Comparison of ENCODE assay signal across 9 cellular contexts in the genomic region with DNA sequence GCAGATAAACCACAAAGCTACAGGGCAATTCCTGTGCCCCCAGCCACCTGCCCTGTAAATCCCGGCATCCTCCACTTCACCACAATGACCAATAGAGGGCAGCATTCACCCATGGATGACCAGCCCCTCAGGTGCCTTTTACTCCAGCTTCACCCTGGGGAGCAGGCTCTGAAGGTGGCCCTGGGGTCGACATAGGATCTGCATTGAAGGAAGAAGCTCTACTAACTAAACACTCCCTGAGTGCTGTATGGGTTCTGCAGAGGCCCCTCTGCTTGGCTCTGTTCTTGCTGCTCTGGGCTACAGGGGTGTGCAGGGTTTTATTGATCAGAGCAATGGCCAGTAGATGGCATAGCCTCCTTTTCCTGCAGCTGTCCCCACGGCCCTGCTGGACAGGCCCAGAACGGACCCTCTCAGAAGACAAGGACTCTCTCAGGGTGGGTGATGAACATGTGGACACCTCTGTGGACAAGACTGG. TPM values are rescaled to one million over a fixed set of nuclear protein-coding genes. Genes with fewer than 3 reads are reported as not detected.
DNase-seq lines count a peak whose midpoint lies in the region; ATAC-seq and TF ChIP-seq lines count a peak whose summit lies in the region.
"Had no signal": no experiment of that assay in that cellular context is flagged by ENCODE, and none has a peak within 500 bp of the region (broad histone marks: within the 10 kb centered on the region; RNA-seq: fewer than 3 reads in every experiment).

No MANE protein-coding gene starts in this region.

- H3K4me3 Mint-ChIP-seq in H9 (no peak overlapping the region), T-helper 17 cell (no peak overlapping the region), memory B cell (no peak overlapping the region)
- H3K4me3 Mint-ChIP-seq: dendritic cell treated with granulocyte-macrophage colony-stimulating factor and Interleukin-4, amounts not matched to agents 40 ng/mL and 50 ng/mL, for 4 days had no signal

- no peak overlapping the region for H3K9ac ChIP-seq in H9 (ENCODE audit: extremely low read depth, insufficient read length, low read length)

- no peak overlapping the region for H3K14ac ChIP-seq in H9 (ENCODE audit: insufficient read depth, low read length)

- no peak overlapping the region for H3K27ac Mint-ChIP-seq in H9
- no peak overlapping the region for H3K27ac Mint-ChIP-seq in T-helper 17 cell
- H3K27ac Mint-ChIP-seq in memory B cell, result no peak overlapping the region
- H3K27ac Mint-ChIP-seq: dendritic cell treated with granulocyte-macrophage colony-stimulating factor and Interleukin-4, amounts not matched to agents 40 ng/mL and 50 ng/mL, for 4 days had no signal

- no peaks in the 10 kb centered on the region for H3K27me3 ChIP-seq in H9 (ENCODE audit: insufficient read depth, low read length)
- H3K27me3 ChIP-seq in testis, result no peaks in the 10 kb centered on the region

- H2BK5ac ChIP-seq in H9 (ENCODE audit: insufficient read length, low read length), result no peak overlapping the region

- no peak overlapping the region for H3K4me2 ChIP-seq in H9 (ENCODE audit: insufficient read depth, insufficient read length, low read length)

- H2BK20ac ChIP-seq in H9 (ENCODE audit: low read depth, low read length, poor library complexity, severe bottlenecking), result no peak overlapping the region

- H3K36me3 Mint-ChIP-seq in H9 (ENCODE audit: insufficient read depth in 1 of 3, low read depth in 3 of 3), result no peaks in the 10 kb centered on the region
- H3K36me3 Mint-ChIP-seq in T-helper 17 cell (ENCODE audit: low read depth), result no peaks in the 10 kb centered on the region
- H3K36me3 Mint-ChIP-seq in memory B cell, result no peaks in the 10 kb centered on the region

- no peak overlapping the region for H3K4ac ChIP-seq in H9 (ENCODE audit: low read depth, low read length)

- H2AFZ ChIP-seq in H9 (ENCODE audit: low read length), result no peak overlapping the region

- H3K4me1 Mint-ChIP-seq in H9 (no peaks in the 10 kb centered on the region), T-helper 17 cell (no peaks in the 10 kb centered on the region), memory B cell (no peaks in the 10 kb centered on the region)

- H3K79me1 ChIP-seq in H9 (ENCODE audit: insufficient read depth, low read depth, low read length, poor library complexity, severe bottlenecking), result no peaks in the 10 kb centered on the region

- H3K36me3 ChIP-seq in testis (ENCODE audit: low read depth, missing control alignments), result no peaks in the 10 kb centered on the region

- H3K18ac ChIP-seq in H9 (ENCODE audit: insufficient read length, low read depth, low read length), result no peak overlapping the region

- H3T11ph ChIP-seq in H9 (ENCODE audit: low read length), result no peak overlapping the region

- H3K9me3 Mint-ChIP-seq in H9 (no peaks in the 10 kb centered on the region), memory B cell (peaks cover 1% of the 10 kb centered on the region)
- H3K9me3 Mint-ChIP-seq: dendritic cell treated with granulocyte-macrophage colony-stimulating factor and Interleukin-4, amounts not matched to agents 40 ng/mL and 50 ng/mL, for 4 days had no signal

- no peak overlapping the region for H3K23ac ChIP-seq in H9 (ENCODE audit: insufficient read length, low read depth, low read length)

- no peaks in the 10 kb centered on the region for H3K4me1 ChIP-seq in H9 (ENCODE audit: insufficient read depth, low read length)
- peaks cover 9% of the 10 kb centered on the region for H3K4me1 ChIP-seq in testis

- no peak overlapping the region for H2BK15ac ChIP-seq in H9 (ENCODE audit: low read depth, low read length)

- no peaks in the 10 kb centered on the region for H4K20me1 ChIP-seq in H9 (ENCODE audit: control insufficient read depth, insufficient read depth, insufficient read length)

- no CpG with 5 or more reads among the region's 4 CpGs for WGBS in H9 (ENCODE audit: extremely low coverage, insufficient read length, low lambda C conversion rate)
- 23 to 33% methylated on average over 3 to 4 of the region's 4 CpGs for WGBS in testis, 2 donors

- H3K4me3 ChIP-seq in testis, result no peak overlapping the region

- H3K27ac ChIP-seq in H9 (ENCODE audit: insufficient read length, low read depth, low read length) (no peak overlapping the region), testis (no peak overlapping the region)

- H3K79me2 ChIP-seq in H9 (ENCODE audit: insufficient read depth, low read length), result no peaks in the 10 kb centered on the region

- no peaks in the 10 kb centered on the region for H3K23me2 ChIP-seq in H9 (ENCODE audit: insufficient read length, low read depth, low read length, poor library complexity, severe bottlenecking)

- no peak overlapping the region for H2BK120ac ChIP-seq in H9 (ENCODE audit: low read depth, low read length, poor library complexity, severe bottlenecking)

- H4K8ac ChIP-seq in H9 (replicated peaks; ENCODE audit: insufficient read length, low read depth, low read length), result no peak overlapping the region

- peak; percentile 95 for TF ChIP-seq CTCF in H9 (conservative IDR thresholded peaks at IDR 0.05)
- TF ChIP-seq CTCF in testis (IDR thresholded peaks at IDR 0.05), result peak; percentile 48 to 81 (median 75)

- peak; percentile 49 for ATAC-seq in T-helper 17 cell
- peak; percentile 38 for ATAC-seq in memory B cell (ENCODE audit: low read depth)

- TF ChIP-seq POLR2A in testis (IDR thresholded peaks at IDR 0.05), result no peak

- H3K56ac ChIP-seq in H9 (ENCODE audit: insufficient read length, low read depth, low read length), result no peak overlapping the region

- H3K9me3 ChIP-seq in H9 (ENCODE audit: control insufficient read depth, low read depth, low read length), result no peaks in the 10 kb centered on the region
- H3K9me3 ChIP-seq in T-helper 17 cell (ENCODE audit: control insufficient read depth, low read length, poor library complexity, severe bottlenecking), result no peaks in the 10 kb centered on the region
- no peaks in the 10 kb centered on the region for H3K9me3 ChIP-seq in testis

- H3K27me3 Mint-ChIP-seq in H9 (ENCODE audit: low read depth) (peaks cover 2% of the 10 kb centered on the region; the same call in 1 of the 2 replicates), T-helper 17 cell (no peaks in the 10 kb centered on the region), memory B cell (no peaks in the 10 kb centered on the region)
- H3K27me3 Mint-ChIP-seq: dendritic cell treated with granulocyte-macrophage colony-stimulating factor and Interleukin-4, amounts not matched to agents 40 ng/mL and 50 ng/mL, for 4 days had no signal

- no peak overlapping the region for H4K5ac ChIP-seq in H9 (ENCODE audit: insufficient read length, low read depth, low read length)

- intact Hi-C loops in testis (cut with DNase I; ENCODE audit: low total_unique reads), result no loop called here

- DNase-seq in SIG-M5 treated with dmso at 0.1 percent for 504 hours (lab: John Stamatoyannopoulos, UW; ENCODE audit: unreplicated experiment) (peak; percentile 57), SIG-M5 (lab: John Stamatoyannopoulos, UW) (no peak), H9 (peak; percentile 76), MV-4-11 (lab: John Stamatoyannopoulos, UW) (peak; percentile 27), T-helper 17 cell (peak in 1 of 3 donors; percentile 13), ecto neural progenitor cell (ENCODE audit: low spot score) (peak; percentile 78), memory B cell (ENCODE audit: low spot score in 2 of 2) (peak; percentile 7 to 28), testis (peak; percentile 78)

- H2BK12ac ChIP-seq in H9 (ENCODE audit: insufficient read length, low read depth, low read length), result no peak overlapping the region

- no peak overlapping the region for H4K91ac ChIP-seq in H9 (ENCODE audit: insufficient read length, low read depth, low read length)

- no peak overlapping the region for H2AK5ac ChIP-seq in H9 (ENCODE audit: insufficient read length, low read length)

RNA-seq across cellular contexts. Expression of a gene that starts 20.3 kb away (rescaled TPM):
- not detected in 2 replicates for total RNA-seq in H9 (2021)
- total RNA-seq in T-helper 17 cell, result not detected
- not detected for total RNA-seq in testis
- polyA plus RNA-seq in testis (ENCODE audit: insufficient read depth, low read depth, low replicate concordance), result not detected

RNA-seq across cellular contexts. Expression of a gene that starts 30.8 kb away (rescaled TPM):
- total RNA-seq in H9 (2021) (77.2 and 81.9 TPM in 2 replicates), T-helper 17 cell (10 to 100 TPM; 29.5 to 87.5 TPM), testis (1,000 to 10,000 TPM; 3,145 to 4,272 TPM)
- 1,703 TPM for polyA plus RNA-seq in testis (ENCODE audit: insufficient read depth, low read depth, low replicate concordance)

Comparison
In these comparisons a context has a peak if more than half of its experiments do, and no peak if none do; other contexts are left out.
1. RNA of a gene that starts 30.8 kb away (total RNA-seq): 3,145 to 4,272 TPM in testis; 29.5 to 87.5 TPM in T-helper 17 cell and 77.2 to 81.9 TPM in H9; every median in the first group is over 10 times any median in the second.